Comparison of ENCODE assay signal across 8 cellular contexts in the genomic region with DNA sequence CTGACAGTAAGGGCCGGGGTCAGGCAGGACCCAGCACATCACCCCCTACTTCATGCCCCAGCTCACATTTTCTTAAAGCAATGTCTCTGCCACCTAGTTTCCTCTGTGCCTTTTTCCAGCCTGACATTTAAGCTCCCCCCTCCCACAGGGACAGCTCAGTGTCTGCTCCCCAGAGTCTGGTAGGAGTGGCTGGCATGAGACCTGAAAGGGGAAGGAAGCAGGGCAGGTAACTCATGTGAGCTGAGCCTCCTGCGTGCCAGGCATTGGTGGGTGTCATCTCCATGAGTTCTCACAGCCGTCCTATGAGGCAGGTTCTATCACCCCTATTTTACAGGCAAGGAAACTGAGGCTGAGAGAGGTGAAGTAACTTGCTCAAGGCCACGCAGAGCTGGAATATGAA. TPM values are rescaled to one million over a fixed set of nuclear protein-coding genes. Genes with fewer than 3 reads are reported as not detected.
DNase-seq lines count a peak whose midpoint lies in the region; ATAC-seq and TF ChIP-seq lines count a peak whose summit lies in the region.

No MANE protein-coding gene starts in this region.

- H3K4me1 ChIP-seq in right atrium auricular region, result peaks cover 0 to 31% of the 10 kb centered on the region in 2 donors
- H3K4me1 ChIP-seq in ascending aorta, result peaks cover 6 to 36% of the 10 kb centered on the region in 2 donors
- H3K4me1 ChIP-seq in uterus, result peaks cover 8 to 10% of the 10 kb centered on the region in 2 donors
- peaks cover 0 to 30% (median 9%) of the 10 kb centered on the region in 4 donors for H3K4me1 ChIP-seq in Peyer's patch

- no peaks in the 10 kb centered on the region for H3K27me3 ChIP-seq in right atrium auricular region
- no peaks in the 10 kb centered on the region for H3K27me3 ChIP-seq in ascending aorta
- no peaks in the 10 kb centered on the region for H3K27me3 ChIP-seq in uterus
- H3K27me3 ChIP-seq in Peyer's patch, result no peaks in the 10 kb centered on the region

- DNase-seq in right atrium auricular region (ENCODE audit: low spot score), result no peak
- DNase-seq in Right ventricle myocardium superior, result no peak
- no peak for DNase-seq in ascending aorta (ENCODE audit: low spot score in 2 of 2)
- no peak for DNase-seq in natural killer cell
- no peak for DNase-seq in uterus
- DNase-seq in Peyer's patch, result no peak
- DNase-seq in DMS114 treated with DMSO at 0.1 percent for 48 hours (lab: John Stamatoyannopoulos, UW; ENCODE audit: unreplicated experiment), result no peak

- TF ChIP-seq CTCF in right atrium auricular region (IDR thresholded peaks at IDR 0.05), result no peak
- no peak for TF ChIP-seq CTCF in ascending aorta (IDR thresholded peaks at IDR 0.05)
- TF ChIP-seq CTCF in natural killer cell (IDR thresholded peaks at IDR 0.05), result no peak
- TF ChIP-seq CTCF in uterus (IDR thresholded peaks at IDR 0.05), result no peak
- TF ChIP-seq CTCF in Peyer's patch (IDR thresholded peaks at IDR 0.05), result no peak

- H3K4me1 Mint-ChIP-seq in natural killer cell, result peaks cover 35 to 47% of the 10 kb centered on the region in 2 donors

- intact Hi-C loops in Right ventricle myocardium superior (cut with DNase I), result no loop called here
- intact Hi-C loops in ascending aorta (cut with DNase I), result no loop called here
- intact Hi-C loops in natural killer cell (cut with micrococcal nuclease), result no loop called here
- intact Hi-C loops in uterus (cut with DNase I; ENCODE audit: low total_unique reads), result no loop called here

- H3K27me3 Mint-ChIP-seq in natural killer cell (ENCODE audit: low read depth in 2 of 2), result no peaks in the 10 kb centered on the region

- no peaks in the 10 kb centered on the region for H3K9me3 Mint-ChIP-seq in natural killer cell

- H3K27ac Mint-ChIP-seq in natural killer cell, result peak overlapping the region; percentile 97 to 99

- peaks cover 46% of the 10 kb centered on the region for H3K36me3 ChIP-seq in right atrium auricular region
- peaks cover 36 to 52% of the 10 kb centered on the region in 2 donors for H3K36me3 ChIP-seq in ascending aorta
- H3K36me3 ChIP-seq in uterus, result no peaks in the 10 kb centered on the region
- H3K36me3 ChIP-seq in Peyer's patch, result peaks cover 0 to 48% (median 0%) of the 10 kb centered on the region in 3 donors

- ATAC-seq in Right ventricle myocardium superior (ENCODE audit: poor library complexity) (no peak), natural killer cell (no peak), HG03342 (IDR thresholded peaks at IDR 0.05; ENCODE audit: unreplicated experiment) (no peak)

- no peaks in the 10 kb centered on the region for H3K36me3 Mint-ChIP-seq in natural killer cell

- TF ChIP-seq POLR2A in uterus (IDR thresholded peaks at IDR 0.05) (no peak), Peyer's patch (IDR thresholded peaks at IDR 0.05) (no peak)

- H3K9me3 ChIP-seq in right atrium auricular region (no peaks in the 10 kb centered on the region), ascending aorta (no peaks in the 10 kb centered on the region), uterus (no peaks in the 10 kb centered on the region), Peyer's patch (no peaks in the 10 kb centered on the region)

- H3K4me3 Mint-ChIP-seq in natural killer cell, result peak overlapping the region; percentile 53

- H3K27ac ChIP-seq in right atrium auricular region, result peak overlapping the region; percentile 97 to 99
- peak overlapping the region; percentile 99 for H3K27ac ChIP-seq in ascending aorta
- peak overlapping the region; percentile 99 for H3K27ac ChIP-seq in uterus
- H3K27ac ChIP-seq in Peyer's patch, result peak overlapping the region in 1 of 4 donors; percentile 99

- H3K4me3 ChIP-seq in right atrium auricular region (no peak overlapping the region), ascending aorta (peak overlapping the region in 1 of 2 donors; percentile 95), uterus (no peak overlapping the region), Peyer's patch (no peak overlapping the region)

RNA-seq across cellular contexts. Expression of gene DNAJB2, which starts 1.5 kb away (rescaled TPM):
- 10 to 100 TPM; 33.3 to 38.7 TPM for total RNA-seq in right atrium auricular region
- 83.3 TPM for total RNA-seq in Right ventricle myocardium superior
- 51.0 TPM for total RNA-seq in ascending aorta
- 100 to 1,000 TPM in 1 of 3 donors, 10 to 100 TPM in 2; 70.3 to 108 (median 98.3) TPM for total RNA-seq in natural killer cell
- total RNA-seq in uterus, result 10 to 100 TPM; 32.1 to 92.1 (median 69.1) TPM
- 10 to 100 TPM; 34.7 to 69.4 (median 58.3) TPM for total RNA-seq in Peyer's patch

RNA-seq across cellular contexts. Expression of gene TUBA4A, which starts 27.0 kb away (rescaled TPM):
- total RNA-seq in right atrium auricular region, result 100 to 1,000 TPM in 1 of 2 donors, 10 to 100 TPM in 1; 51.7 to 159 TPM
- total RNA-seq in Right ventricle myocardium superior, result 84.3 TPM
- 71.1 TPM for total RNA-seq in ascending aorta
- total RNA-seq in natural killer cell, result 100 to 1,000 TPM; 145 to 188 (median 146) TPM
- total RNA-seq in uterus, result 10 to 100 TPM in 2 of 4 donors, 1 to 10 TPM in 2; 3.7 to 32.3 (median 7.3) TPM
- 100 to 1,000 TPM in 3 of 4 donors, 10 to 100 TPM in 1; 49.5 to 137 (median 129) TPM for total RNA-seq in Peyer's patch

RNA-seq across cellular contexts. Expression of gene TUBA4B, which starts 27.6 kb away (rescaled TPM):
- total RNA-seq in right atrium auricular region (not detected), Right ventricle myocardium superior (not detected), ascending aorta (not detected), natural killer cell (not detected), uterus (under 1 TPM in 2 of 4 donors, not detected in 2; 0.43 to 0.83 TPM), Peyer's patch (not detected)

RNA-seq across cellular contexts. Expression of gene PTPRN, which starts 28.5 kb away (rescaled TPM):
- total RNA-seq in right atrium auricular region (under 1 TPM in 1 of 2 donors, not detected in 1; 0.74 TPM), Right ventricle myocardium superior (not detected), ascending aorta (not detected), natural killer cell (under 1 TPM in 2 of 3 donors, not detected in 1; 0.23 to 0.35 TPM), uterus (under 1 TPM in 2 of 4 donors, not detected in 2; 0.21 to 0.55 TPM), Peyer's patch (1 to 10 TPM in 2 of 4 donors, under 1 TPM in 1, not detected in 1; 0.88 to 4.9 (median 2.3) TPM)

RNA-seq across cellular contexts. Expression of gene STK16, which starts 35.4 kb away (rescaled TPM):
- total RNA-seq in right atrium auricular region (1 to 10 TPM; 7.0 to 9.0 TPM), Right ventricle myocardium superior (16.7 TPM), ascending aorta (15.2 TPM), natural killer cell (10 to 100 TPM; 28.7 to 32.5 (median 32.4) TPM), uterus (10 to 100 TPM in 3 of 4 donors, 1 to 10 TPM in 1; 4.1 to 55.6 (median 18.0) TPM), Peyer's patch (10 to 100 TPM; 19.4 to 27.1 (median 24.3) TPM)
